ENCODE assay signal across 17 cellular contexts in genomic region chr1:1282998-1283397, GRCh38. TPM values are rescaled to one million over a fixed set of nuclear protein-coding genes. Genes with fewer than 3 reads are reported as not detected.
DNase-seq lines count a peak whose midpoint lies in the region; ATAC-seq, FAIRE-seq and TF ChIP-seq lines count a peak whose summit lies in the region.
"Had no signal": no experiment of that assay in that cellular context is flagged by ENCODE, and none has a peak within 500 bp of the region (broad histone marks: within the 10 kb centered on the region; RNA-seq: fewer than 3 reads in every experiment).

No MANE protein-coding gene starts in this region.

- FAIRE-seq in HepG2 (lab: Jason Lieb, UNC): no peak
- FAIRE-seq: pancreas had no signal

- H3K27me3 ChIP-seq in SJSA1 (replicated peaks): no peaks in the 10 kb centered on the region
- H3K27me3 ChIP-seq in HepG2 (ENCODE audit: control insufficient read depth in 1 of 2, insufficient read depth in 2 of 2, low read length in 2 of 2): peaks cover 0 to 2% of the 10 kb centered on the region in 2 experiments; a peak in 1 of 5 replicates
- H3K27me3 ChIP-seq: BLaER1 had no signal

- TF ChIP-seq POLR2A in HepG2 (IDR thresholded peaks at IDR 0.05; ENCODE audit: insufficient read depth in 1 of 2, low read depth in 2 of 2, low read length in 2 of 2): no peak

- DNase-seq in CD1c-positive myeloid dendritic cell (ENCODE audit: extremely low spot score): peak; percentile 18
- DNase-seq in ELR (ENCODE audit: low read depth): peak; percentile 71
- peak; percentile 71 to 88 for DNase-seq in SJSA1 (ENCODE audit: low read depth in 1 of 2, low spot score in 2 of 2)
- DNase-seq in myocyte (ENCODE audit: low read depth): peak; percentile 72
- no peak for DNase-seq in HepG2 (ENCODE audit: low spot score)
- DNase-seq: activated B cell treated with CpG ODN at 0.5 μM for 24 hours; activated naive CD8-positive, alpha-beta T cell treated with anti-CD3 and anti-CD28 coated beads, Interleukin-2, amount 10 ng/mL, durations not matched to agents 7 days and 5 days; central memory CD4-positive, alpha-beta T cell; effector memory CD8-positive, alpha-beta T cell; KBM-7; mucosa of descending colon had no signal

- intact Hi-C loops in HepG2 (cut with micrococcal nuclease; ENCODE audit: unreplicated experiment): no loop called here

- H3K4me1 ChIP-seq in SJSA1 (replicated peaks): peaks cover 25% of the 10 kb centered on the region
- peaks cover 67% of the 10 kb centered on the region for H3K4me1 ChIP-seq in HepG2 (ENCODE audit: insufficient read depth, low read length)
- H3K4me1 ChIP-seq: tibial nerve had no signal

- no peak overlapping the region for H3K9ac ChIP-seq in HepG2 (ENCODE audit: insufficient read depth, low read depth, low read length)
- H3K9ac ChIP-seq: BLaER1 had no signal

- no peak overlapping the region for H2AFZ ChIP-seq in HepG2 (ENCODE audit: low read length)

- H3K36me3 ChIP-seq in SJSA1 (0 out of 2 replicates have a peak, but pooled peaks cover 2% of the 10 kb centered on the region), HepG2 (replicated peaks in 1 of 2; ENCODE audit: control insufficient read depth in 1 of 2, insufficient read depth in 2 of 2, low read length in 2 of 2) (no peaks in the 10 kb centered on the region)
- H3K36me3 ChIP-seq: BLaER1, pancreas, tibial nerve had no signal

- no peak overlapping the region for H3K4me2 ChIP-seq in HepG2 (ENCODE audit: low read depth, low read length)
- H3K4me2 ChIP-seq: BLaER1 had no signal

- TF ChIP-seq RAD21 in HepG2 (CRISPR knock-in tag; IDR thresholded peaks at IDR 0.05): no peak

- BruUV-seq in HepG2 (replicated peaks; lab: Mats Ljungman, UMichigan): no TSS peak

- POLR2A ChIA-PET in HepG2 (lab: Yijun Ruan, JAX): no interaction called here

- H3K27ac ChIP-seq in SJSA1: peak overlapping the region; percentile 96
- H3K27ac ChIP-seq in HepG2 (ENCODE audit: extremely low read length, insufficient read depth, low read length): no peak overlapping the region
- H3K27ac ChIP-seq: BLaER1 had no signal

- H3K4me3 ChIP-seq in SJSA1 (no peak overlapping the region), HepG2 (replicated peaks in 1 of 3; ENCODE audit: insufficient read depth in 1 of 3, low read depth in 2 of 3, low read length in 3 of 3) (no peak overlapping the region)
- H3K4me3 ChIP-seq: BLaER1, mucosa of descending colon, pancreas, tibial nerve had no signal

- ATAC-seq in GM18861 (IDR thresholded peaks at IDR 0.05; ENCODE audit: unreplicated experiment) (no peak), HepG2 (no peak), HG02588 (IDR thresholded peaks at IDR 0.05; ENCODE audit: unreplicated experiment) (no peak)
- ATAC-seq: effector memory CD8-positive, alpha-beta T cell; left lobe of liver; mucosa of descending colon had no signal

- WGBS in HepG2 (ENCODE audit: low lambda C conversion rate): 91% methylated on average over 12 of the region's 14 CpGs

- TF ChIP-seq CTCF in HepG2 (CRISPR knock-in tag; IDR thresholded peaks at IDR 0.05): no peak

- no peaks in the 10 kb centered on the region for H3K79me2 ChIP-seq in HepG2 (ENCODE audit: insufficient read depth, low read length)

- in situ Hi-C loops in HepG2 (cut with HindIII; ENCODE audit: extremely low pct_ligation_motif_present, low pct_unique_long_range_greater_than_20kb): no loop called here

- H4K20me1 ChIP-seq in HepG2 (ENCODE audit: insufficient read depth, low read length): no peaks in the 10 kb centered on the region
- H4K20me1 ChIP-seq: BLaER1 had no signal

- CTCF ChIA-PET in HepG2 (lab: Yijun Ruan, JAX; ENCODE audit: low intra/inter-chr PET ratio, low total read pairs): no interaction called here

- no peak for TF ChIP-seq EP300 in HepG2 (IDR thresholded peaks at IDR 0.05; ENCODE audit: low read depth in 2 of 2, low read length in 2 of 2)
- TF ChIP-seq EP300 in HepG2 (CRISPR knock-in tag; IDR thresholded peaks at IDR 0.05; ENCODE audit: borderline replicate concordance): no peak

- H3K9me3 ChIP-seq in SJSA1 (replicated peaks): peaks cover 36% of the 10 kb centered on the region
- H3K9me3 ChIP-seq in HepG2 (ENCODE audit: low read length): no peaks in the 10 kb centered on the region
- H3K9me3 ChIP-seq: BLaER1, mucosa of descending colon, pancreas, tibial nerve had no signal

RNA-seq across cellular contexts. Expression of gene SCNN1D, which starts 2.8 kb away (rescaled TPM):
- total RNA-seq in SJSA1 (2014; rRNA removed; shearing (Covaris generic)): 0.53 and 1.5 TPM in 2 replicates
- total RNA-seq in myocyte: 2.2 and 2.5 TPM in 2 replicates
- polyA plus RNA-seq in myocyte (2012): 3.7 TPM
- total RNA-seq in HepG2 (2016; rRNA removed; fragmentation: Illumina TruSeq; extraction: Trizol): 0.93 and 2.6 TPM in 2 replicates
- total RNA-seq in HepG2 (2016; cell fraction: cytosol; rRNA removed; fragmentation: Illumina TruSeq; extraction: Trizol; ENCODE audit: low read depth): 1.3 and 1.5 TPM in 2 replicates
- 0.73 and 3.1 TPM in 2 replicates for total RNA-seq in HepG2 (2016; cell fraction: insoluble cytoplasmic fraction; rRNA removed; fragmentation: Illumina TruSeq; extraction: Trizol)
- total RNA-seq in HepG2 (2016; cell fraction: membrane; rRNA removed; fragmentation: Illumina TruSeq; extraction: Trizol): 1.5 and 1.9 TPM in 2 replicates
- total RNA-seq in HepG2 (2016; cell fraction: nucleus; rRNA removed; fragmentation: Illumina TruSeq; extraction: Trizol): 3.1 and 3.8 TPM in 2 replicates
- 2.3 and 4.7 TPM in 2 replicates for polyA plus RNA-seq in HepG2 (2011; rRNA removed)
- 0.92 and 1.7 TPM in 2 replicates for polyA plus RNA-seq in HepG2 (2011; cell fraction: cytosol; rRNA removed)
- 68.0 and 74.7 TPM in 2 replicates for polyA plus RNA-seq in HepG2 (2011; cell fraction: nucleus; rRNA removed)
- polyA plus RNA-seq in HepG2 (2012): 1.8 and 2.2 TPM in 2 replicates
- 1.1 and 1.2 TPM in 2 replicates for polyA plus RNA-seq in HepG2 (2016; cell fraction: cytosol; fragmentation: Illumina TruSeq; extraction: Trizol; ENCODE audit: low read depth)
- 0.84 and 1.3 TPM in 2 replicates for polyA plus RNA-seq in HepG2 (2016; cell fraction: insoluble cytoplasmic fraction; fragmentation: Illumina TruSeq; extraction: Trizol; ENCODE audit: low read depth)
- polyA plus RNA-seq in HepG2 (2016; cell fraction: membrane; fragmentation: Illumina TruSeq; extraction: Trizol; ENCODE audit: low read depth): 0.98 and 1.3 TPM in 2 replicates
- polyA plus RNA-seq in HepG2 (2016; cell fraction: nucleus; fragmentation: Illumina TruSeq; extraction: Trizol; ENCODE audit: insufficient read depth, low read depth): 12.7 and 13.3 TPM in 2 replicates
- 0.30 and 1.8 TPM in 2 replicates for polyA minus RNA-seq in HepG2 (2011; rRNA and poly(A)+ RNA removed; ENCODE audit: low replicate concordance)
- polyA minus RNA-seq in HepG2 (2011; cell fraction: cytosol; rRNA and poly(A)+ RNA removed): 0.59 and 1.4 TPM in 2 replicates
- polyA minus RNA-seq in HepG2 (2011; cell fraction: nucleus; rRNA and poly(A)+ RNA removed): 1.9 and 2.9 TPM in 2 replicates

RNA-seq across cellular contexts. Expression of gene UBE2J2, which starts 9.3 kb away (rescaled TPM):
- 92.1 and 96.6 TPM in 2 replicates for total RNA-seq in SJSA1 (2014; rRNA removed; shearing (Covaris generic))
- total RNA-seq in myocyte: 50.3 and 52.2 TPM in 2 replicates
- polyA plus RNA-seq in myocyte (2012): 46.6 TPM
- total RNA-seq in HepG2 (2016; rRNA removed; fragmentation: Illumina TruSeq; extraction: Trizol): 22.1 and 29.4 TPM in 2 replicates
- total RNA-seq in HepG2 (2016; cell fraction: cytosol; rRNA removed; fragmentation: Illumina TruSeq; extraction: Trizol; ENCODE audit: low read depth): 19.3 and 24.9 TPM in 2 replicates
- 21.8 and 31.9 TPM in 2 replicates for total RNA-seq in HepG2 (2016; cell fraction: insoluble cytoplasmic fraction; rRNA removed; fragmentation: Illumina TruSeq; extraction: Trizol)
- total RNA-seq in HepG2 (2016; cell fraction: membrane; rRNA removed; fragmentation: Illumina TruSeq; extraction: Trizol): 32.2 and 38.5 TPM in 2 replicates
- total RNA-seq in HepG2 (2016; cell fraction: nucleus; rRNA removed; fragmentation: Illumina TruSeq; extraction: Trizol): 23.9 and 27.0 TPM in 2 replicates
- 25.4 and 28.8 TPM in 2 replicates for polyA plus RNA-seq in HepG2 (2011; rRNA removed)
- 25.8 and 32.1 TPM in 2 replicates for polyA plus RNA-seq in HepG2 (2011; cell fraction: cytosol; rRNA removed)
- polyA plus RNA-seq in HepG2 (2011; cell fraction: nucleus; rRNA removed): 48.5 and 56.3 TPM in 2 replicates
- 31.0 and 32.3 TPM in 2 replicates for polyA plus RNA-seq in HepG2 (2012)
- polyA plus RNA-seq in HepG2 (2016; cell fraction: cytosol; fragmentation: Illumina TruSeq; extraction: Trizol; ENCODE audit: low read depth): 26.4 and 36.1 TPM in 2 replicates
- 38.0 and 48.6 TPM in 2 replicates for polyA plus RNA-seq in HepG2 (2016; cell fraction: insoluble cytoplasmic fraction; fragmentation: Illumina TruSeq; extraction: Trizol; ENCODE audit: low read depth)
- 40.9 and 46.8 TPM in 2 replicates for polyA plus RNA-seq in HepG2 (2016; cell fraction: membrane; fragmentation: Illumina TruSeq; extraction: Trizol; ENCODE audit: low read depth)
- 70.6 and 77.2 TPM in 2 replicates for polyA plus RNA-seq in HepG2 (2016; cell fraction: nucleus; fragmentation: Illumina TruSeq; extraction: Trizol; ENCODE audit: insufficient read depth, low read depth)
- polyA minus RNA-seq in HepG2 (2011; rRNA and poly(A)+ RNA removed; ENCODE audit: low replicate concordance): 19.8 and 25.0 TPM in 2 replicates
- 15.5 and 16.0 TPM in 2 replicates for polyA minus RNA-seq in HepG2 (2011; cell fraction: cytosol; rRNA and poly(A)+ RNA removed)
- 18.6 and 26.4 TPM in 2 replicates for polyA minus RNA-seq in HepG2 (2011; cell fraction: nucleus; rRNA and poly(A)+ RNA removed)

RNA-seq across cellular contexts. Expression of gene ACAP3, which starts 24.7 kb away (rescaled TPM):
- total RNA-seq in SJSA1 (2014; rRNA removed; shearing (Covaris generic)): 41.1 and 44.8 TPM in 2 replicates
- 97.3 and 106 TPM in 2 replicates for total RNA-seq in myocyte
- polyA plus RNA-seq in myocyte (2012): 56.4 TPM
- total RNA-seq in HepG2 (2016; rRNA removed; fragmentation: Illumina TruSeq; extraction: Trizol): 16.4 and 29.4 TPM in 2 replicates
- 10.4 and 10.9 TPM in 2 replicates for total RNA-seq in HepG2 (2016; cell fraction: cytosol; rRNA removed; fragmentation: Illumina TruSeq; extraction: Trizol; ENCODE audit: low read depth)
- total RNA-seq in HepG2 (2016; cell fraction: insoluble cytoplasmic fraction; rRNA removed; fragmentation: Illumina TruSeq; extraction: Trizol): 13.5 and 33.2 TPM in 2 replicates
- 10.5 and 11.3 TPM in 2 replicates for total RNA-seq in HepG2 (2016; cell fraction: membrane; rRNA removed; fragmentation: Illumina TruSeq; extraction: Trizol)
- total RNA-seq in HepG2 (2016; cell fraction: nucleus; rRNA removed; fragmentation: Illumina TruSeq; extraction: Trizol): 35.1 and 37.0 TPM in 2 replicates
- polyA plus RNA-seq in HepG2 (2011; rRNA removed): 50.8 and 56.3 TPM in 2 replicates
- polyA plus RNA-seq in HepG2 (2011; cell fraction: cytosol; rRNA removed): 13.0 and 18.3 TPM in 2 replicates
- 917 and 1,082 TPM in 2 replicates for polyA plus RNA-seq in HepG2 (2011; cell fraction: nucleus; rRNA removed)
- polyA plus RNA-seq in HepG2 (2012): 32.6 and 50.5 TPM in 2 replicates
- 2.3 and 2.4 TPM in 2 replicates for polyA plus RNA-seq in HepG2 (2016; cell fraction: cytosol; fragmentation: Illumina TruSeq; extraction: Trizol; ENCODE audit: low read depth)
- polyA plus RNA-seq in HepG2 (2016; cell fraction: insoluble cytoplasmic fraction; fragmentation: Illumina TruSeq; extraction: Trizol; ENCODE audit: low read depth): 11.7 and 14.4 TPM in 2 replicates
- polyA plus RNA-seq in HepG2 (2016; cell fraction: membrane; fragmentation: Illumina TruSeq; extraction: Trizol; ENCODE audit: low read depth): 6.7 and 8.0 TPM in 2 replicates
- 144 and 162 TPM in 2 replicates for polyA plus RNA-seq in HepG2 (2016; cell fraction: nucleus; fragmentation: Illumina TruSeq; extraction: Trizol; ENCODE audit: insufficient read depth, low read depth)
- 19.2 and 70.6 TPM in 2 replicates for polyA minus RNA-seq in HepG2 (2011; rRNA and poly(A)+ RNA removed; ENCODE audit: low replicate concordance)
- polyA minus RNA-seq in HepG2 (2011; cell fraction: cytosol; rRNA and poly(A)+ RNA removed): 16.2 and 18.0 TPM in 2 replicates
- polyA minus RNA-seq in HepG2 (2011; cell fraction: nucleus; rRNA and poly(A)+ RNA removed): 47.0 and 52.1 TPM in 2 replicates

RNA-seq across cellular contexts. Expression of gene PUSL1, which starts 25.4 kb away (rescaled TPM):
- 27.3 and 35.1 TPM in 2 replicates for total RNA-seq in SJSA1 (2014; rRNA removed; shearing (Covaris generic))
- total RNA-seq in myocyte (41.6 and 43.4 TPM in 2 replicates), HepG2 (2016; rRNA removed; fragmentation: Illumina TruSeq; extraction: Trizol) (21.7 and 22.2 TPM in 2 replicates)
- polyA plus RNA-seq in myocyte (2012): 22.1 TPM
- total RNA-seq in HepG2 (2016; cell fraction: cytosol; rRNA removed; fragmentation: Illumina TruSeq; extraction: Trizol; ENCODE audit: low read depth): 24.8 and 28.1 TPM in 2 replicates
- 20.1 and 22.6 TPM in 2 replicates for total RNA-seq in HepG2 (2016; cell fraction: insoluble cytoplasmic fraction; rRNA removed; fragmentation: Illumina TruSeq; extraction: Trizol)
- total RNA-seq in HepG2 (2016; cell fraction: membrane; rRNA removed; fragmentation: Illumina TruSeq; extraction: Trizol): 31.7 and 36.4 TPM in 2 replicates
- total RNA-seq in HepG2 (2016; cell fraction: nucleus; rRNA removed; fragmentation: Illumina TruSeq; extraction: Trizol): 11.4 and 12.3 TPM in 2 replicates
- polyA plus RNA-seq in HepG2 (2011; rRNA removed): 8.3 and 9.8 TPM in 2 replicates
- polyA plus RNA-seq in HepG2 (2011; cell fraction: cytosol; rRNA removed): 7.8 and 16.6 TPM in 2 replicates
- 25.8 and 26.1 TPM in 2 replicates for polyA plus RNA-seq in HepG2 (2011; cell fraction: nucleus; rRNA removed)
- 3.8 and 6.3 TPM in 2 replicates for polyA plus RNA-seq in HepG2 (2012)
- 31.1 and 33.4 TPM in 2 replicates for polyA plus RNA-seq in HepG2 (2016; cell fraction: cytosol; fragmentation: Illumina TruSeq; extraction: Trizol; ENCODE audit: low read depth)
- polyA plus RNA-seq in HepG2 (2016; cell fraction: insoluble cytoplasmic fraction; fragmentation: Illumina TruSeq; extraction: Trizol; ENCODE audit: low read depth): 23.1 and 24.5 TPM in 2 replicates
- polyA plus RNA-seq in HepG2 (2016; cell fraction: membrane; fragmentation: Illumina TruSeq; extraction: Trizol; ENCODE audit: low read depth): 29.1 and 32.2 TPM in 2 replicates
- polyA plus RNA-seq in HepG2 (2016; cell fraction: nucleus; fragmentation: Illumina TruSeq; extraction: Trizol; ENCODE audit: insufficient read depth, low read depth): 20.2 and 22.1 TPM in 2 replicates
- polyA minus RNA-seq in HepG2 (2011; rRNA and poly(A)+ RNA removed; ENCODE audit: low replicate concordance): 13.5 and 21.4 TPM in 2 replicates
- 5.6 and 5.9 TPM in 2 replicates for polyA minus RNA-seq in HepG2 (2011; cell fraction: cytosol; rRNA and poly(A)+ RNA removed)
- polyA minus RNA-seq in HepG2 (2011; cell fraction: nucleus; rRNA and poly(A)+ RNA removed): 6.5 and 9.0 TPM in 2 replicates

RNA-seq across cellular contexts. Expression of gene C1QTNF12, which starts 36.5 kb away (rescaled TPM):
- 0.25 and 1.8 TPM in 2 replicates for total RNA-seq in SJSA1 (2014; rRNA removed; shearing (Covaris generic))
- 1.2 TPM in 1 of 2 replicates, not detected in the other for total RNA-seq in myocyte
- polyA plus RNA-seq in myocyte (2012): 1.9 TPM
- total RNA-seq in HepG2 (2016; rRNA removed; fragmentation: Illumina TruSeq; extraction: Trizol): 0.29 and 0.64 TPM in 2 replicates
- 0.88 and 0.91 TPM in 2 replicates for total RNA-seq in HepG2 (2016; cell fraction: cytosol; rRNA removed; fragmentation: Illumina TruSeq; extraction: Trizol; ENCODE audit: low read depth)
- total RNA-seq in HepG2 (2016; cell fraction: insoluble cytoplasmic fraction; rRNA removed; fragmentation: Illumina TruSeq; extraction: Trizol): 1.0 TPM in 1 of 2 replicates, not detected in the other
- total RNA-seq in HepG2 (2016; cell fraction: membrane; rRNA removed; fragmentation: Illumina TruSeq; extraction: Trizol): 0.28 and 0.80 TPM in 2 replicates
- 0.87 TPM in 1 of 2 replicates, not detected in the other for total RNA-seq in HepG2 (2016; cell fraction: nucleus; rRNA removed; fragmentation: Illumina TruSeq; extraction: Trizol)
- 0.18 and 0.29 TPM in 2 replicates for polyA plus RNA-seq in HepG2 (2011; rRNA removed)
- polyA plus RNA-seq in HepG2 (2011; cell fraction: cytosol; rRNA removed): 0.11 and 0.21 TPM in 2 replicates
- polyA plus RNA-seq in HepG2 (2011; cell fraction: nucleus; rRNA removed): 4.1 and 5.2 TPM in 2 replicates
- 1.6 and 2.0 TPM in 2 replicates for polyA plus RNA-seq in HepG2 (2012)
- 0.28 and 0.32 TPM in 2 replicates for polyA plus RNA-seq in HepG2 (2016; cell fraction: cytosol; fragmentation: Illumina TruSeq; extraction: Trizol; ENCODE audit: low read depth)
- polyA plus RNA-seq in HepG2 (2016; cell fraction: insoluble cytoplasmic fraction; fragmentation: Illumina TruSeq; extraction: Trizol; ENCODE audit: low read depth): not detected in 2 replicates
- polyA plus RNA-seq in HepG2 (2016; cell fraction: membrane; fragmentation: Illumina TruSeq; extraction: Trizol; ENCODE audit: low read depth): not detected in 2 replicates
- 2.7 and 4.3 TPM in 2 replicates for polyA plus RNA-seq in HepG2 (2016; cell fraction: nucleus; fragmentation: Illumina TruSeq; extraction: Trizol; ENCODE audit: insufficient read depth, low read depth)
- polyA minus RNA-seq in HepG2 (2011; rRNA and poly(A)+ RNA removed; ENCODE audit: low replicate concordance): 0.36 and 0.40 TPM in 2 replicates
- not detected in 2 replicates for polyA minus RNA-seq in HepG2 (2011; cell fraction: cytosol; rRNA and poly(A)+ RNA removed)
- not detected in 2 replicates for polyA minus RNA-seq in HepG2 (2011; cell fraction: nucleus; rRNA and poly(A)+ RNA removed)
